Comparison of ENCODE assay signal across 10 cellular contexts in the genomic region with DNA sequence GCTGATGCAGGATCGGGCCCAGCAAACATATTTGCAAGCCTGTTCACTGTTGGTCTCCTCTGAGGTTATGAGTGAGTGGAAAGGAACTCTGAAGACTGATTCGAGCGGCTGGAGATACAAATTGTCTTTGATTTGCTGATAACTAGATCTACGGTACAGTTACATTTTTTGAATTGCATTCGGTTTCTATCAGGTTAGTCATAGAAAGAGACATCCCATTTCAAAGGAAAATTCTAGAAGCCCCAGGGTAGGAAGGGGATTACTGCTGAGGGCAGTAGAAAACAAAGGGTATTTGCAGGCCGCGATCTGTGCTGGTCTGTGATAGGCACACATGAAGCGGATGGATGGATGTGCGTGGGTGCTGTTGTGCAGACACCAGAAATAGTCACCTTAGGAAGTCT.
DNase-seq lines count a peak whose midpoint lies in the region; ATAC-seq and TF ChIP-seq lines count a peak whose summit lies in the region.
"Had no signal": no experiment of that assay in that cellular context is flagged by ENCODE, and none has a peak within 500 bp of the region (broad histone marks: within the 10 kb centered on the region; RNA-seq: fewer than 3 reads in every experiment).

No MANE protein-coding gene starts in this region.

- no peak for DNase-seq in activated T-cell treated with anti-CD3 and anti-CD28 coated beads, Interleukin-2, amount 50 U/mL, for 24 hours
- DNase-seq in activated T-cell treated with anti-CD3 and anti-CD28 coated beads, Interleukin-2, amount 50 U/mL, for 1 hour = no peak
- DNase-seq in body of pancreas = no peak
- DNase-seq in mesendoderm = peak; percentile 71
- no peak for DNase-seq in tibial nerve (ENCODE audit: low spot score in 2 of 2)
- DNase-seq in NCI-H82 (lab: John Stamatoyannopoulos, UW) = no peak
- no peak for DNase-seq in NCI-H1105 treated with DMSO at 0.1 percent for 48 hours (lab: John Stamatoyannopoulos, UW)
- DNase-seq in CD1c-positive myeloid dendritic cell (ENCODE audit: extremely low spot score) = no peak
- DNase-seq: stimulated activated CD4-positive, alpha-beta T cell treated with anti-CD3 and anti-CD28 coated beads, Interleukin-1b, Interleukin-23, amount 100 ng/mL, for 48 hours had no signal

- no peaks in the 10 kb centered on the region for H3K79me1 ChIP-seq in mesendoderm (ENCODE audit: low read length)

- peak overlapping the region; percentile 6 for H3K9ac ChIP-seq in mesendoderm (ENCODE audit: low read length)
- H3K9ac ChIP-seq: BLaER1 had no signal

- no peak overlapping the region for H2BK5ac ChIP-seq in mesendoderm (ENCODE audit: low read length)

- 60 to 68% methylated on average over 9 of the region's 9 CpGs for WGBS in body of pancreas, 2 donors
- no CpG with 5 or more reads among the region's 9 CpGs for WGBS in mesendoderm (ENCODE audit: extremely low coverage, insufficient coverage, low lambda C conversion rate)
- WGBS in tibial nerve, 2 donors = 59 to 73% methylated on average over 9 of the region's 9 CpGs

- H3K4ac ChIP-seq in mesendoderm (ENCODE audit: low read depth, low read length) = no peak overlapping the region

- intact Hi-C loops in body of pancreas (cut with DNase I) = no loop called here

- H2BK120ac ChIP-seq in mesendoderm (ENCODE audit: low read depth, low read length) = no peak overlapping the region

- H4K8ac ChIP-seq in mesendoderm (ENCODE audit: low read depth, low read length) = no peak overlapping the region

- peak overlapping the region; percentile 22 for H3K56ac ChIP-seq in mesendoderm (ENCODE audit: low read length)

- H3K18ac ChIP-seq in mesendoderm (ENCODE audit: low read length) = no peak overlapping the region

- H3K27ac ChIP-seq in body of pancreas (peak overlapping the region; percentile 61 to 91 (median 86)), mesendoderm (ENCODE audit: low read depth, low read length) (no peak overlapping the region), tibial nerve (peak overlapping the region; percentile 38 to 83 (median 63))
- H3K27ac ChIP-seq: BLaER1 had no signal

- H4K5ac ChIP-seq in mesendoderm (ENCODE audit: low read length) = no peak overlapping the region

- peaks cover 51% of the 10 kb centered on the region for H3K4me1 ChIP-seq in body of pancreas
- H3K4me1 ChIP-seq in mesendoderm (ENCODE audit: control insufficient read depth, low read depth, low read length) = peaks cover 3% of the 10 kb centered on the region
- H3K4me1 ChIP-seq in tibial nerve = peaks cover 0 to 81% (median 13%) of the 10 kb centered on the region in 4 donors

- H2BK15ac ChIP-seq in mesendoderm (replicated peaks; ENCODE audit: low read depth) = no peak overlapping the region

- ATAC-seq in body of pancreas = no peak

- H3K27me3 Mint-ChIP-seq in activated T-cell treated with anti-CD3 and anti-CD28 coated beads, Interleukin-2, amount 50 U/mL, for 24 hours = no peaks in the 10 kb centered on the region

- no peaks in the 10 kb centered on the region for H3K36me3 ChIP-seq in body of pancreas (replicated peaks in 1 of 2; ENCODE audit: insufficient read depth in 1 of 2, low read depth in 2 of 2)
- H3K36me3 ChIP-seq in mesendoderm (ENCODE audit: control insufficient read depth, insufficient read depth, low read length) = no peaks in the 10 kb centered on the region
- no peaks in the 10 kb centered on the region for H3K36me3 ChIP-seq in tibial nerve

- H3K4me2 ChIP-seq in mesendoderm (ENCODE audit: low read length) = no peak overlapping the region
- H3K4me2 ChIP-seq: BLaER1 had no signal

- no peak for TF ChIP-seq EP300 in tibial nerve (IDR thresholded peaks at IDR 0.05)

- TF ChIP-seq CTCF in body of pancreas (IDR thresholded peaks at IDR 0.05) (no peak), tibial nerve (IDR thresholded peaks at IDR 0.05) (no peak)

- no peak for TF ChIP-seq POLR2A in body of pancreas (IDR thresholded peaks at IDR 0.05)
- TF ChIP-seq POLR2A in tibial nerve (IDR thresholded peaks at IDR 0.05) = no peak

- no peak overlapping the region for H3K4me3 ChIP-seq in body of pancreas
- no peak overlapping the region for H3K4me3 ChIP-seq in mesendoderm (ENCODE audit: low read length)
- H3K4me3 ChIP-seq in tibial nerve = no peak overlapping the region
- H3K4me3 ChIP-seq: BLaER1 had no signal

- H3K27me3 ChIP-seq in body of pancreas = no peaks in the 10 kb centered on the region
- H3K27me3 ChIP-seq in mesendoderm (ENCODE audit: insufficient read depth, low read length, poor library complexity) = no peaks in the 10 kb centered on the region
- H3K27me3 ChIP-seq in tibial nerve = no peaks in the 10 kb centered on the region
- H3K27me3 ChIP-seq: BLaER1 had no signal

- no peaks in the 10 kb centered on the region for H3K79me2 ChIP-seq in mesendoderm (ENCODE audit: control insufficient read depth, insufficient read depth, low read length)

- no peak overlapping the region for H3K4me3 Mint-ChIP-seq in activated T-cell treated with anti-CD3 and anti-CD28 coated beads, Interleukin-2, amount 50 U/mL, for 24 hours

- no peak overlapping the region for H3K23ac ChIP-seq in mesendoderm (ENCODE audit: low read length)

- no peak overlapping the region for H2AK5ac ChIP-seq in mesendoderm (ENCODE audit: low read length)

- peaks cover 27% of the 10 kb centered on the region for H3K4me1 Mint-ChIP-seq in activated T-cell treated with anti-CD3 and anti-CD28 coated beads, Interleukin-2, amount 50 U/mL, for 24 hours (ENCODE audit: low read depth)

- H3K9me3 ChIP-seq in body of pancreas (no peaks in the 10 kb centered on the region), tibial nerve (no peaks in the 10 kb centered on the region)
- H3K9me3 ChIP-seq: BLaER1 had no signal

- H3K36me3 Mint-ChIP-seq in activated T-cell treated with anti-CD3 and anti-CD28 coated beads, Interleukin-2, amount 50 U/mL, for 24 hours (ENCODE audit: low read depth) = peaks cover 64% of the 10 kb centered on the region

- peak overlapping the region; percentile 24 for H3K27ac Mint-ChIP-seq in activated T-cell treated with anti-CD3 and anti-CD28 coated beads, Interleukin-2, amount 50 U/mL, for 24 hours

- H3K9me3 Mint-ChIP-seq in activated T-cell treated with anti-CD3 and anti-CD28 coated beads, Interleukin-2, amount 50 U/mL, for 24 hours = no peaks in the 10 kb centered on the region
